In the genomic region with DNA sequence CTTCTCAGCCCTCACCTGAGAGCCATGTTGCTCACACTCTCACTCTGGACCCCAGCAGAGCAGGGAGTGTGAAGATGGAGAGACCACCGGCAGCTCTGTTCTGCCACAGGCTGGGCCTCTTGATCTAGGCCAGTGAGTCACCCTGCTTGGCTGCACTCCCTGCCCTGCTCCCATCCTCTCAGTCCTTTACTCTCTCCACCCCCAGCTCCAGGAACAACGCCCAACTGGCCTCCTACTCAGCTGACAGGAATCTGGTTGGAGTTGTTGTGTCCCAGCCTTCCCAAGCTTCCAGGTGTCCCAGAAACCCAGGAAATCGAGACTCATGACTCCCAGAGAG, we compare ENCODE assay signal across 8 cellular contexts. TPM values are rescaled to one million over a fixed set of nuclear protein-coding genes. Genes with fewer than 3 reads are reported as not detected.
DNase-seq lines count a peak whose midpoint lies in the region; ATAC-seq and TF ChIP-seq lines count a peak whose summit lies in the region.

A gene with protein sequence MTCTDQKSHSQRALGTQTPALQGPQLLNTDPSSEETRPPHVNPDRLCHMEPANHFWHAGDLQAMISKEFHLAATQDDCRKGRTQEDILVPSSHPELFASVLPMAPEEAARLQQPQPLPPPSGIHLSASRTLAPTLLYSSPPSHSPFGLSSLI (plus strand): TSS at position 261 of the 337 bp plus-strand sequence. CDS start 14,833 bp downstream, outside the sequence.

- no peak for TF ChIP-seq CTCF in dorsolateral prefrontal cortex (IDR thresholded peaks at IDR 0.05 in 54 of 56, conservative IDR thresholded peaks at IDR 0.05 in 2 of 56; ENCODE audit: low read depth in 1 of 56, partially characterized antibody in 56 of 56)
- no peak for TF ChIP-seq CTCF in transverse colon (IDR thresholded peaks at IDR 0.05)

- peak; percentile 43 for TF ChIP-seq POLR2A in transverse colon (IDR thresholded peaks at IDR 0.05)

- no peak within 1 kb of the TSS for H3K4me3 Mint-ChIP-seq in memory B cell

- no peaks in the 10 kb centered on the region for H3K9me3 Mint-ChIP-seq in memory B cell

- H3K9me3 ChIP-seq in HUES6 (ENCODE audit: control insufficient read depth, insufficient read depth, low read depth, low read length) (no peaks in the 10 kb centered on the region), transverse colon (no peaks in the 10 kb centered on the region)

- ATAC-seq in memory B cell (ENCODE audit: low read depth) (no peak), GM18873 (IDR thresholded peaks at IDR 0.05; ENCODE audit: low FRiP score, unreplicated experiment) (no peak)

- peak within 1 kb of the TSS; percentile 42; the same call in 1 of the 2 replicates for H3K4me3 ChIP-seq in HUES6 (ENCODE audit: low read depth, low read length)
- H3K4me3 ChIP-seq in dorsolateral prefrontal cortex, result peak within 1 kb of the TSS in 3 of 59 donors; percentile 2 to 10 (median 5)
- peak within 1 kb of the TSS in 2 of 4 donors; percentile 12 to 43 for H3K4me3 ChIP-seq in transverse colon

- H3K4me1 ChIP-seq in HUES6 (ENCODE audit: control insufficient read depth, insufficient read depth, low read length) (peaks cover 43% of the 10 kb centered on the region), transverse colon (peaks cover 12 to 21% (median 17%) of the 10 kb centered on the region in 4 donors)

- peaks cover 24% of the 10 kb centered on the region for H3K27me3 Mint-ChIP-seq in memory B cell

- H3K9ac ChIP-seq in HUES6 (ENCODE audit: low read length), result peak within 1 kb of the TSS; percentile 32

- intact Hi-C loops in dorsolateral prefrontal cortex (cut with DNase I), result no loop called here
- intact Hi-C loops in transverse colon (cut with DNase I; ENCODE audit: low total_unique reads), result no loop called here

- 5% methylated on average over 3 of the region's 3 CpGs; no CpG with 5 or more reads in 1 of the 2 donors for WGBS in transverse colon (ENCODE audit: low coverage in 1 of 2), 2 donors

- peak within 1 kb of the TSS; percentile 74 for H3K27ac Mint-ChIP-seq in memory B cell

- peak in 9 of 10 donors; percentile 34 to 91 (median 67) for DNase-seq in dorsolateral prefrontal cortex
- DNase-seq in memory B cell (ENCODE audit: low spot score in 2 of 2), result no peak
- DNase-seq in transverse colon, result peak; percentile 88
- no peak for DNase-seq in T-helper 9 cell
- DNase-seq in SHP77 treated with DMSO at 0.1 percent for 48 hours (lab: John Stamatoyannopoulos, UW), result no peak
- DNase-seq in NCI-H2081 treated with DMSO at 0.1 percent for 48 hours (lab: John Stamatoyannopoulos, UW), result no peak

- peaks cover 11% of the 10 kb centered on the region for H3K27me3 ChIP-seq in HUES6 (ENCODE audit: control insufficient read depth, insufficient read depth, low read length)
- peaks cover 0 to 4% (median 0%) of the 10 kb centered on the region in 45 donors for H3K27me3 ChIP-seq in dorsolateral prefrontal cortex
- H3K27me3 ChIP-seq in transverse colon, result no peaks in the 10 kb centered on the region

- peaks cover 12% of the 10 kb centered on the region for H3K4me1 Mint-ChIP-seq in memory B cell

- H3K36me3 ChIP-seq in HUES6 (ENCODE audit: control insufficient read depth, insufficient read depth, low read length) (no peaks in the 10 kb centered on the region), transverse colon (no peaks in the 10 kb centered on the region)

- H3K36me3 Mint-ChIP-seq in memory B cell, result no peaks in the 10 kb centered on the region

- in situ Hi-C loops in transverse colon (cut with MboI; ENCODE audit: low pct_ligation_motif_present in 1 of 4, low pct_unique_long_range_greater_than_20kb in 1 of 4, low sequenced_read_pairs in 3 of 4), result no loop called here

- no peak within 1 kb of the TSS; the same call in 1 of the 2 replicates for H3K27ac ChIP-seq in HUES6 (ENCODE audit: low read depth, low read length)
- H3K27ac ChIP-seq in dorsolateral prefrontal cortex, result peak within 1 kb of the TSS in 50 of 59 donors; percentile 9 to 86 (median 64)
- peak within 1 kb of the TSS; percentile 60 to 79 (median 76) for H3K27ac ChIP-seq in transverse colon

- TF ChIP-seq EP300 in transverse colon (IDR thresholded peaks at IDR 0.05; ENCODE audit: low read depth), result no peak

RNA-seq across cellular contexts. Expression of the gene that starts here (rescaled TPM):
- total RNA-seq in dorsolateral prefrontal cortex, result 10 to 100 TPM in 1 of 120 experiments, 1 to 10 TPM in 86, under 1 TPM in 30, not detected in 3; 0.11 to 11.6 (median 1.9) TPM
- 10 to 100 TPM in 2 of 4 donors, 1 to 10 TPM in 2; 8.8 to 19.0 (median 13.4) TPM for total RNA-seq in transverse colon

Comparison
In these comparisons a context has a peak if more than half of its experiments do, and no peak if none do; other contexts are left out.
1. DNase-seq: peak in dorsolateral prefrontal cortex (9 of 10) and transverse colon (single experiment); none in memory B cell (0 of 2), T-helper 9 cell (single experiment), SHP77 treated with DMSO at 0.1 percent for 48 hours (single experiment) and NCI-H2081 treated with DMSO at 0.1 percent for 48 hours (single experiment).